Comparison of ENCODE assay signal across 19 cellular contexts in genomic region chr6:151142676-151143075, GRCh38.
"Had no signal": no experiment of that assay in that cellular context is flagged by ENCODE, and none has a peak within 500 bp of the region (broad histone marks: within the 10 kb centered on the region; RNA-seq: fewer than 3 reads in every experiment).

No MANE protein-coding gene starts in this region.

- H3K4me3 ChIP-seq: coronary artery, gastrocnemius medialis, heart left ventricle, left ventricle myocardium inferior, neural progenitor cell, thyroid gland had no signal

- H3K27ac ChIP-seq: coronary artery, gastrocnemius medialis, neural progenitor cell, thyroid gland had no signal

- H3K27ac Mint-ChIP-seq: activated CD4-positive, alpha-beta memory T cell treated with anti-CD3 and anti-CD28 coated beads, Interleukin-2, amount 10 ng/mL, durations not matched to agents 7 days and 5 days; activated CD8-positive, alpha-beta memory T cell treated with anti-CD3 and anti-CD28 coated beads, Interleukin-2, amount 10 ng/mL, durations not matched to agents 7 days and 5 days; activated naive CD4-positive, alpha-beta T cell treated with anti-CD3 and anti-CD28 coated beads for 36 hours; activated T-helper 2 cell treated with anti-CD3 and anti-CD28 coated beads, Interferon-gamma antibody, Interleukin-2, Interleukin-4, amounts not matched to agents 10 μg/mL and 5 μg/mL and 100 μg/mL, durations not matched to agents 14 hours and 24 hours and 36 hours had no signal

- ATAC-seq: activated CD8-positive, alpha-beta memory T cell treated with anti-CD3 and anti-CD28 coated beads, Interleukin-2, amount 10 ng/mL, durations not matched to agents 7 days and 5 days; gastrocnemius medialis; heart left ventricle; sciatic nerve had no signal

- H3K36me3 ChIP-seq: gastrocnemius medialis, heart left ventricle, left ventricle myocardium inferior, neural progenitor cell, thyroid gland had no signal

- H3K9me3 Mint-ChIP-seq: activated CD4-positive, alpha-beta memory T cell treated with anti-CD3 and anti-CD28 coated beads, Interleukin-2, amount 10 ng/mL, durations not matched to agents 7 days and 5 days; activated naive CD4-positive, alpha-beta T cell treated with anti-CD3 and anti-CD28 coated beads for 36 hours; activated T-helper 2 cell treated with anti-CD3 and anti-CD28 coated beads, Interferon-gamma antibody, Interleukin-2, Interleukin-4, amounts not matched to agents 10 μg/mL and 5 μg/mL and 100 μg/mL, durations not matched to agents 14 hours and 24 hours and 36 hours had no signal

- DNase-seq: activated CD4-positive, alpha-beta memory T cell treated with anti-CD3 and anti-CD28 coated beads, Interleukin-2, amount 10 ng/mL, durations not matched to agents 7 days and 5 days; activated CD4-positive, alpha-beta T cell treated with anti-CD3 and anti-CD28 coated beads for 48 hours; activated CD4-positive, CD25-positive, alpha-beta regulatory T cell; activated CD8-positive, alpha-beta memory T cell treated with anti-CD3 and anti-CD28 coated beads, Interleukin-2, amount 10 ng/mL, durations not matched to agents 7 days and 5 days; activated naive CD4-positive, alpha-beta T cell treated with anti-CD3 and anti-CD28 coated beads for 36 hours; anterior cingulate cortex; gastrocnemius medialis; heart left ventricle; left ventricle myocardium inferior; mammary epithelial cell; naive B cell; stimulated activated naive CD4-positive, alpha-beta T cell; T1000 had no signal

- H3K36me3 Mint-ChIP-seq: activated CD8-positive, alpha-beta memory T cell treated with anti-CD3 and anti-CD28 coated beads, Interleukin-2, amount 10 ng/mL, durations not matched to agents 7 days and 5 days; neural progenitor cell had no signal

- H3K9me3 ChIP-seq: gastrocnemius medialis, left ventricle myocardium inferior, thyroid gland had no signal

- H3K4me2 ChIP-seq: neural progenitor cell had no signal

- H3K4me3 Mint-ChIP-seq: activated CD4-positive, alpha-beta memory T cell treated with anti-CD3 and anti-CD28 coated beads, Interleukin-2, amount 10 ng/mL, durations not matched to agents 7 days and 5 days; activated CD8-positive, alpha-beta memory T cell treated with anti-CD3 and anti-CD28 coated beads, Interleukin-2, amount 10 ng/mL, durations not matched to agents 7 days and 5 days; activated naive CD4-positive, alpha-beta T cell treated with anti-CD3 and anti-CD28 coated beads for 36 hours; central memory CD8-positive, alpha-beta T cell; naive B cell; neural progenitor cell had no signal

- H3K4me1 Mint-ChIP-seq: activated CD4-positive, alpha-beta memory T cell treated with anti-CD3 and anti-CD28 coated beads, Interleukin-2, amount 10 ng/mL, durations not matched to agents 7 days and 5 days; activated CD8-positive, alpha-beta memory T cell treated with anti-CD3 and anti-CD28 coated beads, Interleukin-2, amount 10 ng/mL, durations not matched to agents 7 days and 5 days; central memory CD8-positive, alpha-beta T cell; naive B cell had no signal

- H3K9ac ChIP-seq: neural progenitor cell had no signal

- H3K27me3 ChIP-seq: gastrocnemius medialis, heart left ventricle, neural progenitor cell, thyroid gland had no signal
